Comparison of ENCODE assay signal across 9 cellular contexts in genomic region chr1:180365039-180365438, GRCh38.
DNase-seq lines count a peak whose midpoint lies in the region; ATAC-seq and TF ChIP-seq lines count a peak whose summit lies in the region.
"Had no signal": no experiment of that assay in that cellular context is flagged by ENCODE, and none has a peak within 500 bp of the region (broad histone marks: within the 10 kb centered on the region; RNA-seq: fewer than 3 reads in every experiment).

No MANE protein-coding gene starts in this region.

- H3K4me3 ChIP-seq in cardiac fibroblast (replicated peaks in 1 of 2; ENCODE audit: low read depth in 2 of 2, low read length in 2 of 2), result no peak overlapping the region
- H3K4me3 ChIP-seq in psoas muscle, result no peak overlapping the region

- intact Hi-C loops in psoas muscle (cut with DNase I), result no loop called here

- H3K4me3 Mint-ChIP-seq in T-helper 17 cell, result no peak overlapping the region

- peak; percentile 1 for TF ChIP-seq CTCF in GM20000 (IDR thresholded peaks at IDR 0.05; ENCODE audit: extremely low read depth, missing control alignments)
- TF ChIP-seq CTCF in cardiac fibroblast (IDR thresholded peaks at IDR 0.05; ENCODE audit: low read depth, low read length), result peak; percentile 18
- TF ChIP-seq CTCF in psoas muscle (IDR thresholded peaks at IDR 0.05), result peak; percentile 17

- no peaks in the 10 kb centered on the region for H3K36me3 ChIP-seq in psoas muscle (ENCODE audit: insufficient read depth in 1 of 2, low read depth in 1 of 2)

- H3K4me1 Mint-ChIP-seq in T-helper 17 cell, result peaks cover 5% of the 10 kb centered on the region

- no peak overlapping the region for H3K27ac ChIP-seq in psoas muscle

- no peak for DNase-seq in GM20000 (ENCODE audit: low spot score)
- peak; percentile 25 for DNase-seq in NCI-H146 (lab: John Stamatoyannopoulos, UW)
- DNase-seq in cardiac fibroblast (ENCODE audit: low read depth in 2 of 2), result peak in 1 of 2 donors; percentile 38
- DNase-seq in psoas muscle, result no peak
- DNase-seq in T-helper 17 cell, result no peak
- DNase-seq in NCI-H524 treated with DMSO at 0.1 percent for 48 hours (lab: John Stamatoyannopoulos, UW), result no peak
- DNase-seq: NCI-H1694 treated with DMSO at 0.1 percent for 48 hours, T-helper 1 cell had no signal

- no peak overlapping the region for H3K27ac Mint-ChIP-seq in T-helper 17 cell

- ATAC-seq in psoas muscle (no peak), T-helper 17 cell (no peak), HG03196 (IDR thresholded peaks at IDR 0.05; ENCODE audit: unreplicated experiment) (no peak)

- no peaks in the 10 kb centered on the region for H3K27me3 ChIP-seq in psoas muscle (ENCODE audit: insufficient read depth in 3 of 3, low read length in 2 of 3)

- peaks cover 2% of the 10 kb centered on the region for H3K36me3 Mint-ChIP-seq in T-helper 17 cell (ENCODE audit: low read depth)

- H3K27me3 Mint-ChIP-seq in T-helper 17 cell, result no peaks in the 10 kb centered on the region

- 73 to 82% (median 79%) methylated on average over 3 of the region's 3 CpGs for WGBS in psoas muscle, 3 donors

- H3K9me3 ChIP-seq in psoas muscle (no peaks in the 10 kb centered on the region), T-helper 17 cell (ENCODE audit: control insufficient read depth, low read length, poor library complexity, severe bottlenecking) (no peaks in the 10 kb centered on the region)

- H3K4me1 ChIP-seq in psoas muscle, result peaks cover 5% of the 10 kb centered on the region
